30 cellular contexts compared by ENCODE assay signal in genomic region chr3:117127147-117127546, GRCh38.
A peak's percentile ranks its signal among the peaks of the same experiment; 100 is the strongest.
DNase-seq lines count a peak whose midpoint lies in the region; ATAC-seq, FAIRE-seq and TF ChIP-seq lines count a peak whose summit lies in the region.
"Had no signal": no experiment of that assay in that cellular context is flagged by ENCODE, and none has a peak within 500 bp of the region (broad histone marks: within the 10 kb centered on the region; RNA-seq: fewer than 3 reads in every experiment).

No MANE protein-coding gene starts in this region.

- H3K4me1 ChIP-seq in A549, result no peaks in the 10 kb centered on the region
- H3K4me1 ChIP-seq in HepG2 (ENCODE audit: insufficient read depth, low read length), result no peaks in the 10 kb centered on the region
- H3K4me1 ChIP-seq in mammary epithelial cell (ENCODE audit: insufficient read depth, low read length), result no peaks in the 10 kb centered on the region
- no peaks in the 10 kb centered on the region for H3K4me1 ChIP-seq in gastrocnemius medialis
- H3K4me1 ChIP-seq: ascending aorta, psoas muscle, SJCRH30 had no signal

- TF ChIP-seq RAD21 in A549 (conservative IDR thresholded peaks at IDR 0.05 in 1 of 2, IDR thresholded peaks at IDR 0.05 in 1 of 2) (no peak), HepG2 (CRISPR knock-in tag; IDR thresholded peaks at IDR 0.05) (no peak)

- H3K36me3 ChIP-seq in HepG2 (replicated peaks in 1 of 2; ENCODE audit: control insufficient read depth in 1 of 2, insufficient read depth in 2 of 2, low read length in 2 of 2) (no peaks in the 10 kb centered on the region), mammary epithelial cell (ENCODE audit: insufficient read depth, low read length) (no peaks in the 10 kb centered on the region), gastrocnemius medialis (no peaks in the 10 kb centered on the region)
- H3K36me3 ChIP-seq: ascending aorta, MG63, SJCRH30 had no signal

- no peak overlapping the region for H3K27ac Mint-ChIP-seq in chondrocyte (ENCODE audit: unreplicated experiment)
- H3K27ac Mint-ChIP-seq: activated CD4-positive, alpha-beta memory T cell treated with anti-CD3 and anti-CD28 coated beads for 36 hours; activated naive CD8-positive, alpha-beta T cell treated with anti-CD3 and anti-CD28 coated beads for 36 hours had no signal

- POLR2A ChIA-PET in A549 (lab: Yijun Ruan, JAX) (no interaction called here), HepG2 (lab: Yijun Ruan, JAX) (no interaction called here)

- CTCF ChIA-PET in A549 (lab: Yijun Ruan, JAX), result no interaction called here
- CTCF ChIA-PET in HepG2 (lab: Yijun Ruan, JAX; ENCODE audit: low intra/inter-chr PET ratio, low total read pairs), result no interaction called here
- CTCF ChIA-PET in mammary epithelial cell (lab: Charles Lee; ENCODE audit: low non-redundant PET), result no interaction called here

- H3K4me3 ChIP-seq in A549 (no peak overlapping the region), HepG2 (replicated peaks in 1 of 3; ENCODE audit: insufficient read depth in 1 of 3, low read depth in 2 of 3, low read length in 3 of 3) (no peak overlapping the region), mammary epithelial cell (replicated peaks in 1 of 3; ENCODE audit: insufficient read depth in 1 of 3, low read depth in 2 of 3, low read length in 3 of 3) (no peak overlapping the region), gastrocnemius medialis (no peak overlapping the region)
- H3K4me3 ChIP-seq: ascending aorta, MG63, psoas muscle, SJCRH30 had no signal

- H3K9ac ChIP-seq in HepG2 (ENCODE audit: insufficient read depth, low read depth, low read length) (no peak overlapping the region), mammary epithelial cell (ENCODE audit: insufficient read depth, low read length) (no peak overlapping the region)

- TF ChIP-seq POLR2A in A549 (IDR thresholded peaks at IDR 0.05; ENCODE audit: low read length) (no peak), HepG2 (IDR thresholded peaks at IDR 0.05; ENCODE audit: insufficient read depth in 1 of 2, low read depth in 2 of 2, low read length in 2 of 2) (no peak), gastrocnemius medialis (IDR thresholded peaks at IDR 0.05) (no peak)

- H3K27me3 ChIP-seq in HepG2 (ENCODE audit: control insufficient read depth in 1 of 2, insufficient read depth in 2 of 2, low read length in 2 of 2), result no peaks in the 10 kb centered on the region
- H3K27me3 ChIP-seq in mammary epithelial cell (ENCODE audit: insufficient read depth, low read length), result no peaks in the 10 kb centered on the region
- H3K27me3 ChIP-seq in gastrocnemius medialis, result no peaks in the 10 kb centered on the region
- H3K27me3 ChIP-seq: ascending aorta, MG63, SJCRH30 had no signal

- FAIRE-seq in A549 (lab: Jason Lieb, UNC), result no peak
- FAIRE-seq in HepG2 (lab: Jason Lieb, UNC), result no peak

- intact Hi-C loops in HepG2 (cut with micrococcal nuclease; ENCODE audit: unreplicated experiment) (no loop called here), mammary epithelial cell (cut with micrococcal nuclease) (no loop called here), gastrocnemius medialis (cut with DNase I; ENCODE audit: low total_unique reads) (no loop called here)

- H3K4me2 ChIP-seq in A549, result peak overlapping the region; percentile 32; the same call in 1 of the 3 replicates
- H3K4me2 ChIP-seq in HepG2 (ENCODE audit: low read depth, low read length), result no peak overlapping the region
- H3K4me2 ChIP-seq in mammary epithelial cell (ENCODE audit: insufficient read depth, low read depth, low read length), result no peak overlapping the region

- H3K79me2 ChIP-seq in HepG2 (ENCODE audit: insufficient read depth, low read length) (no peaks in the 10 kb centered on the region), mammary epithelial cell (ENCODE audit: insufficient read depth, low read length) (no peaks in the 10 kb centered on the region)

- dilution Hi-C loops in mammary epithelial cell (cut with HindIII; ENCODE audit: low sequenced_read_pairs), result no loop called here

- no peaks in the 10 kb centered on the region for H3K36me3 Mint-ChIP-seq in chondrocyte (ENCODE audit: low read depth)
- H3K36me3 Mint-ChIP-seq: activated CD4-positive, alpha-beta memory T cell treated with anti-CD3 and anti-CD28 coated beads for 36 hours; activated naive CD8-positive, alpha-beta T cell treated with anti-CD3 and anti-CD28 coated beads for 36 hours had no signal

- no peak for DNase-seq in A549 (ENCODE audit: low read depth in 1 of 2, low spot score in 1 of 2)
- DNase-seq in chondrocyte (ENCODE audit: low spot score), result no peak
- DNase-seq in HepG2 (ENCODE audit: low spot score), result no peak
- no peak for DNase-seq in mammary epithelial cell
- no peak for DNase-seq in MV-4-11 (lab: John Stamatoyannopoulos, UW)
- DNase-seq in cerebellar cortex (ENCODE audit: low spot score), result no peak
- DNase-seq in gastrocnemius medialis, result no peak
- DNase-seq: 8988T; activated CD4-positive, alpha-beta memory T cell treated with anti-CD3 and anti-CD28 coated beads for 36 hours; activated effector memory CD4-positive, alpha-beta T cell treated with Interleukin-2 at 50 U/mL for 16 hours; activated naive CD8-positive, alpha-beta T cell treated with anti-CD3 and anti-CD28 coated beads for 36 hours; AML-193; foreskin fibroblast; GDM1; hypothalamus; islet precursor cell; KBM-7; MG63; NCI-H1436; psoas muscle; SJCRH30; stimulated activated CD4-positive, alpha-beta T cell treated with anti-CD3 and anti-CD28 coated beads, Interleukin-1b, Interleukin-23, amount 100 ng/mL, for 48 hours; T-helper 1 cell; trophoblast cell had no signal

- ATAC-seq in A549 (no peak; a peak in 1 of 6 replicates), HG03354 (IDR thresholded peaks at IDR 0.05; ENCODE audit: poor library complexity, severe bottlenecking, unreplicated experiment) (peak; percentile 57), HepG2 (peak; percentile 78), gastrocnemius medialis (no peak)
- ATAC-seq: activated CD4-positive, CD25-positive, alpha-beta regulatory T cell treated with anti-CD3 and anti-CD28 coated beads, Interleukin-2, amount 50 U/mL, for 24 hours; HCT116; psoas muscle had no signal

- in situ Hi-C loops in HepG2 (cut with HindIII; ENCODE audit: extremely low pct_ligation_motif_present, low pct_unique_long_range_greater_than_20kb) (no loop called here), mammary epithelial cell (cut with MboI; ENCODE audit: low sequenced_read_pairs in 2 of 2) (no loop called here), gastrocnemius medialis (cut with MboI; ENCODE audit: low sequenced_read_pairs in 4 of 4) (no loop called here)

- no peaks in the 10 kb centered on the region for H3K9me3 Mint-ChIP-seq in chondrocyte (ENCODE audit: low read depth)
- H3K9me3 Mint-ChIP-seq: activated CD4-positive, alpha-beta memory T cell treated with anti-CD3 and anti-CD28 coated beads for 36 hours had no signal

- H4K20me1 ChIP-seq in HepG2 (ENCODE audit: insufficient read depth, low read length) (no peaks in the 10 kb centered on the region), mammary epithelial cell (ENCODE audit: insufficient read depth, low read length) (no peaks in the 10 kb centered on the region)

- TF ChIP-seq EP300 in A549 (IDR thresholded peaks at IDR 0.05), result no peak
- TF ChIP-seq EP300 in HepG2 (IDR thresholded peaks at IDR 0.05; ENCODE audit: low read depth in 2 of 2, low read length in 2 of 2), result no peak
- TF ChIP-seq EP300 in HepG2 (CRISPR knock-in tag; IDR thresholded peaks at IDR 0.05; ENCODE audit: borderline replicate concordance), result no peak

- H3K27me3 Mint-ChIP-seq in chondrocyte (ENCODE audit: low read depth), result no peaks in the 10 kb centered on the region
- H3K27me3 Mint-ChIP-seq: activated CD4-positive, alpha-beta memory T cell treated with anti-CD3 and anti-CD28 coated beads for 36 hours; activated naive CD8-positive, alpha-beta T cell treated with anti-CD3 and anti-CD28 coated beads for 36 hours; central memory CD8-positive, alpha-beta T cell had no signal

- no peak overlapping the region for H3K27ac ChIP-seq in A549
- H3K27ac ChIP-seq in HepG2 (ENCODE audit: extremely low read length, insufficient read depth, low read length), result no peak overlapping the region
- H3K27ac ChIP-seq in mammary epithelial cell (ENCODE audit: insufficient read depth, low read depth, low read length), result no peak overlapping the region
- H3K27ac ChIP-seq in gastrocnemius medialis, result no peak overlapping the region
- H3K27ac ChIP-seq: ascending aorta, epithelial cell of prostate, psoas muscle, SJCRH30 had no signal

- WGBS in A549 (ENCODE audit: missing lambda C conversion rate), result 35% methylated on average over 4 of the region's 4 CpGs
- 1% methylated on average over 4 of the region's 4 CpGs for WGBS in HepG2 (ENCODE audit: low lambda C conversion rate)
- 58% methylated on average over 3 of the region's 4 CpGs for WGBS in mammary epithelial cell (ENCODE audit: low coverage, missing lambda C conversion rate)

- H2AFZ ChIP-seq in HepG2 (ENCODE audit: low read length) (no peak overlapping the region), mammary epithelial cell (ENCODE audit: low read depth, low read length) (no peak overlapping the region)

- H3K4me3 Mint-ChIP-seq in chondrocyte (ENCODE audit: unreplicated experiment), result no peak overlapping the region
- H3K4me3 Mint-ChIP-seq: activated CD4-positive, alpha-beta memory T cell treated with anti-CD3 and anti-CD28 coated beads for 36 hours; activated naive CD8-positive, alpha-beta T cell treated with anti-CD3 and anti-CD28 coated beads for 36 hours; central memory CD8-positive, alpha-beta T cell had no signal

- peaks cover 16% of the 10 kb centered on the region for H3K4me1 Mint-ChIP-seq in chondrocyte (ENCODE audit: low read depth)
- H3K4me1 Mint-ChIP-seq: activated naive CD8-positive, alpha-beta T cell treated with anti-CD3 and anti-CD28 coated beads for 36 hours; central memory CD8-positive, alpha-beta T cell had no signal

- TF ChIP-seq CTCF in A549 (IDR thresholded peaks at IDR 0.05), result no peak
- TF ChIP-seq CTCF in chondrocyte (IDR thresholded peaks at IDR 0.05), result peak; percentile 41
- no peak for TF ChIP-seq CTCF in HepG2 (CRISPR knock-in tag; IDR thresholded peaks at IDR 0.05)
- no peak for TF ChIP-seq CTCF in mammary epithelial cell (conservative IDR thresholded peaks at IDR 0.05 in 1 of 2, IDR thresholded peaks at IDR 0.05 in 1 of 2; ENCODE audit: extremely low read depth in 1 of 2, insufficient read depth in 1 of 2, low read depth in 1 of 2, low read length in 2 of 2)
- TF ChIP-seq CTCF in gastrocnemius medialis (IDR thresholded peaks at IDR 0.05 in 4 of 5, conservative IDR thresholded peaks at IDR 0.05 in 1 of 5), result no peak

- H3K9me3 ChIP-seq in A549 (no peaks in the 10 kb centered on the region), HepG2 (ENCODE audit: low read length) (no peaks in the 10 kb centered on the region), mammary epithelial cell (replicated peaks; ENCODE audit: insufficient read depth, low read length) (no peaks in the 10 kb centered on the region), gastrocnemius medialis (no peaks in the 10 kb centered on the region)
- H3K9me3 ChIP-seq: ascending aorta, MG63, psoas muscle, SJCRH30 had no signal

- no TSS peak for BruUV-seq in HepG2 (replicated peaks; lab: Mats Ljungman, UMichigan)
- no TSS peak for BruUV-seq in mammary epithelial cell (replicated peaks; lab: Mats Ljungman, UMichigan)

TF ChIP-seq in A549, 52 proteins besides CTCF, POLR2A, EP300 and RAD21 (continues in another document):
- TF ChIP-seq RNF2 (IDR thresholded peaks at IDR 0.05; ENCODE audit: borderline replicate concordance, low read depth) (no peak), SREBF2 (IDR thresholded peaks at IDR 0.05) (no peak)

Comparison
In these comparisons a context has a peak if more than half of its experiments do, and no peak if none do; other contexts are left out.
1. ATAC-seq: peak in HG03354 (single experiment) and HepG2 (single experiment); none in A549 (0 of 2) and gastrocnemius medialis (0 of 2).